In the genomic region with DNA sequence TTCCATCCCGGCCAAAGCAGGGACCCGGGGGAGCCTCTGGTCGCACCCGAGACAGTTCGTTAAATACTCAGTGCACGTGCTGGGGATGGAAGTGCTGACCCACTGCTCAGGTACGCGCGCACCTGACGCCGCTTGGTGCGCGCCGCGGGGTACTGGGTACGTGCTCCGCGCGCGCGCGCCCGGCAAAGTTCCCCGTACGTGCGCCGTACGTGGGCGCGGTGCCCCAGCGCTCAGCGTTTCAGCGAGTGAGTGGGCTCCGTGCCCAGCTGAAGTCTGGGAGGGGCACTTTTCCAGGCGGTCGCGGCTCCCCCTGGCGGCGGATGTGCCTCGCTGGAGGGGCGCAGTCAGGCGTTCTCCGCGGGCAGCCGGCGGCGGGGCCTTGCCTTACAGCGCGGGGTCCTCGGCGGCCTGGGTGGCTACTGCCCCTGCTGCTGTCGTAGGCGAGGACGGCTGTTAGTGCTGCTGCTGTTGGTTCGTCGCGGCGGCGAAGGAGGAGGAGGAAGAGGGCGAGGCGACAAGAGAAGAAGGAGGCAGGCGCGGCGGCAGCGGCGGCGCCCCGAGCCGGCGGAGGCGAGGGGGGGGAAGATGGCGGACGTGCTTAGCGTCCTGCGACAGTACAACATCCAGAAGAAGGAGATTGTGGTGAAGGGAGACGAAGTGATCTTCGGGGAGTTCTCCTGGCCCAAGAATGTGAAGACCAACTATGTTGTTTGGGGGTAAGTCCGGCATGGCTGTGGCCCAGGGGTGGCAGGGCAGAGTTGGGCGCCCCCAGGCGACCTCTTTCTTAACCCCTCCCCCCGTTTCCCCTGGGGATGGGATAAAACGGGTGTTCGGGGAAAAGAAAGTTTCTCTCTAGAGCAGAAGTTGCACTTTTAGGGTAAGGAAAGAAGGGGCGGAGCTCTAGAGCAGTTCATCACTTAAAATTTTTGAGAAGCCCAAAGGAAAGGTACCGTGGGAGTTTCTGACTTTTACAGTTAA, we compare ENCODE assay signal across 8 cellular contexts. TPM values are rescaled to one million over a fixed set of nuclear protein-coding genes. Genes with fewer than 3 reads are reported as not detected.
A peak's percentile ranks its signal among the peaks of the same experiment; 100 is the strongest.
DNase-seq lines count a peak whose midpoint lies in the region; ATAC-seq and TF ChIP-seq lines count a peak whose summit lies in the region.

A gene (plus strand): TSS at position 416 of the 978 bp plus-strand sequence. CDS start 170 bp downstream, at position 586.

- TF ChIP-seq CTCF in PC-3 (conservative IDR thresholded peaks at IDR 0.05; ENCODE audit: low read depth, low read length) (peak; percentile 66), epithelial cell of proximal tubule (conservative IDR thresholded peaks at IDR 0.05; ENCODE audit: low read depth, low read length) (peak; percentile 78)

- peak within 1 kb of the TSS; percentile 60 for H3K4me3 ChIP-seq in Jurkat, Clone E6-1 (ENCODE audit: low read length)
- peak within 1 kb of the TSS; percentile 81 for H3K4me3 ChIP-seq in PC-3 (ENCODE audit: low read length)
- H3K4me3 ChIP-seq in epithelial cell of proximal tubule (ENCODE audit: low read depth, low read length), result peak within 1 kb of the TSS; percentile 96
- H3K4me3 ChIP-seq in muscle layer of colon (ENCODE audit: low read depth in 1 of 2, low read length in 2 of 2), result peak within 1 kb of the TSS; percentile 70 to 99

- peaks cover 46% of the 10 kb centered on the region for H3K79me2 ChIP-seq in PC-3 (ENCODE audit: low read length)

- H3K36me3 ChIP-seq in PC-3 (ENCODE audit: low read depth, low read length) (peaks cover 8% of the 10 kb centered on the region; the same call in 1 of the 2 replicates), muscle layer of colon (ENCODE audit: insufficient read depth, low read length) (no peaks in the 10 kb centered on the region)

- BruUV-seq in PC-3 (replicated peaks; lab: Mats Ljungman, UMichigan), result TSS peak; percentile 62

- CTCF ChIA-PET in PC-3 (lab: Charles Lee), result interaction anchor here (0.6 to 1.0 kb wide), 3 partner anchors 17 to 63 kb away, joined by 3 to 7 read pairs (median 5); a partner anchor contains a TSS

- peak within 1 kb of the TSS; percentile 87 for H3K4me2 ChIP-seq in PC-3 (ENCODE audit: low read length)

- H3K9ac ChIP-seq in PC-3 (ENCODE audit: low read length) (peak within 1 kb of the TSS; percentile 88), muscle layer of colon (ENCODE audit: low read length) (peak within 1 kb of the TSS; percentile 98)

- H3F3A ChIP-seq in PC-3 (ENCODE audit: low read length, unreplicated experiment), result no peaks in the 10 kb centered on the region

- H3K4me1 ChIP-seq in PC-3 (ENCODE audit: insufficient read depth, low read length) (peaks cover 19% of the 10 kb centered on the region), muscle layer of colon (ENCODE audit: insufficient read depth, low read length) (peaks cover 27% of the 10 kb centered on the region)

- intact Hi-C loops in PC-3 (cut with micrococcal nuclease), result loop anchor here (1.0 to 5.0 kb wide), 3 partner anchors 17 to 313 kb away; a partner anchor contains a TSS

- DNase-seq in DMS53 treated with DMSO at 0.1 percent for 48 hours (lab: John Stamatoyannopoulos, UW; ENCODE audit: unreplicated experiment) (peak; percentile 91), PC-3 (peak; percentile 94), activated T-cell treated with anti-CD3 and anti-CD28 coated beads for 48 hours (ENCODE audit: low read depth) (peak; percentile 99), epithelial cell of proximal tubule (ENCODE audit: low read depth) (peak; percentile 55)
- DNase-seq in Jurkat, Clone E6-1 (ENCODE audit: low read depth, low spot score), result peak; percentile 94
- DNase-seq in stimulated activated CD8-positive, alpha-beta memory T cell treated with anti-CD3 and anti-CD28 coated beads, Interleukin-7, amount 100 ng/mL, for 24 hours (ENCODE audit: low read depth), result peak; percentile 99

- H3K27ac ChIP-seq in PC-3 (ENCODE audit: low read length) (peak within 1 kb of the TSS; percentile 81), muscle layer of colon (ENCODE audit: low read depth, low read length) (peak within 1 kb of the TSS; percentile 98)

- H3K9me2 ChIP-seq in PC-3 (replicated peaks; ENCODE audit: low read length), result no peaks in the 10 kb centered on the region

- H3K9me3 ChIP-seq in PC-3 (ENCODE audit: low read length) (no peaks in the 10 kb centered on the region), muscle layer of colon (ENCODE audit: low read length) (no peaks in the 10 kb centered on the region)

- ATAC-seq in GM21619 (IDR thresholded peaks at IDR 0.05; ENCODE audit: unreplicated experiment), result peak; percentile 89
- ATAC-seq in PC-3, result peak; percentile 94

- POLR2A ChIA-PET in PC-3 (lab: Charles Lee; ENCODE audit: unreplicated experiment), result interaction anchor here (0.6 kb wide), 1 partner anchor 1400 kb away, joined by 3 read pairs; no protein-coding TSS in a partner anchor

- peaks cover 15% of the 10 kb centered on the region for H4K20me1 ChIP-seq in PC-3 (ENCODE audit: low read length)

- H3K27me3 ChIP-seq in PC-3 (ENCODE audit: low read length), result no peaks in the 10 kb centered on the region
- H3K27me3 ChIP-seq in muscle layer of colon (ENCODE audit: control insufficient read depth in 1 of 2, insufficient read depth in 2 of 2, low read length in 2 of 2), result no peaks in the 10 kb centered on the region

- H2AFZ ChIP-seq in PC-3 (ENCODE audit: low read length), result peak within 1 kb of the TSS; percentile 88

RNA-seq across cellular contexts. Expression of the gene that starts here (rescaled TPM):
- 23.0 TPM for polyA plus RNA-seq in Jurkat, Clone E6-1 (2012; ENCODE audit: insufficient read depth, insufficient read length)
- 10.0 and 13.4 TPM in 2 replicates for total RNA-seq in PC-3 (2014; rRNA removed)
- total RNA-seq in epithelial cell of proximal tubule, result 15.1 and 19.3 TPM in 2 replicates

Comparison
In these comparisons a context has a peak if more than half of its experiments do, and no peak if none do; other contexts are left out.
1. Peak in every context shown above with its lines: DNase-seq, ATAC-seq, H3K4me3 ChIP-seq and H3K27ac ChIP-seq.